In the genomic region with DNA sequence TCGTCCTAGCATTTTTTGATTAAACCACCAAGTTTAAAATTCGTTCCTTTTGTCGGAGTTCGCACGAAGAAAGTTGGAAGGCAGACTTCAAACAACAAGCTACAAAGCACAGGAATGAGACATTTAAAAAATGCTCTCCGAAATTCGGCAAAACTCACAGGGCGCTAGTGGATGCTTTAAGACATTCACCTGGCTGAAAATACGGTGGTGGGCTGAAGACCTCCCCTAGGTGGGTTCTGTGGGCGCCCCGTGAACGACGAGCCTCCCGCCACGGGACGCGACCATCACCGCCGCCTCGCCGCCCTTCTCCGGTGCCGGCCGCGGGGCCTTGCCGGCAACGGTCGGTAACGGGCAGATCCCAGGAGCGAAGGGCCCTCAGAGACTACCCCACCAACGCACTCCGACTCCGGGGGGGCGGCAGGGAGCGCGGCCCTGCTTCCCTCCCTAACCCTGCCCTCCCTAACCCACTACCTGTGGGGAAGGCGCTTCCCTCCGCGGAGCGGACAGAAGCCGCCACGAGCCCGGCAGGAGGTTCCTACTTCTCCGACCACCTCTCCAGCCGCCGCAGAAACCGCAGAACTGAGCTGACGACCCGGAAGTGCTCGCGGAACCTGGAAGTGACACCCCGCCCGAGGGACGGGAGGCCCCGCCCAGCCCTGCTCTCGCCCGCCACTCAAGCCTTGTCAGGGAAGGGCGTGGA, we compare ENCODE assay signal across 1 cellular context.
TF ChIP-seq lines count a peak whose summit lies in the region.

A gene with protein sequence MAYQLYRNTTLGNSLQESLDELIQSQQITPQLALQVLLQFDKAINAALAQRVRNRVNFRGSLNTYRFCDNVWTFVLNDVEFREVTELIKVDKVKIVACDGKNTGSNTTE (minus strand): TSS at position 581 of the 700 bp plus-strand sequence. CDS start 5,238 bp downstream, outside the sequence.

TF ChIP-seq in HEK293, 187 proteins besides CTCF, POLR2A, EP300 and RAD21 (continued from another document):
- TF ChIP-seq, protein P1, sequence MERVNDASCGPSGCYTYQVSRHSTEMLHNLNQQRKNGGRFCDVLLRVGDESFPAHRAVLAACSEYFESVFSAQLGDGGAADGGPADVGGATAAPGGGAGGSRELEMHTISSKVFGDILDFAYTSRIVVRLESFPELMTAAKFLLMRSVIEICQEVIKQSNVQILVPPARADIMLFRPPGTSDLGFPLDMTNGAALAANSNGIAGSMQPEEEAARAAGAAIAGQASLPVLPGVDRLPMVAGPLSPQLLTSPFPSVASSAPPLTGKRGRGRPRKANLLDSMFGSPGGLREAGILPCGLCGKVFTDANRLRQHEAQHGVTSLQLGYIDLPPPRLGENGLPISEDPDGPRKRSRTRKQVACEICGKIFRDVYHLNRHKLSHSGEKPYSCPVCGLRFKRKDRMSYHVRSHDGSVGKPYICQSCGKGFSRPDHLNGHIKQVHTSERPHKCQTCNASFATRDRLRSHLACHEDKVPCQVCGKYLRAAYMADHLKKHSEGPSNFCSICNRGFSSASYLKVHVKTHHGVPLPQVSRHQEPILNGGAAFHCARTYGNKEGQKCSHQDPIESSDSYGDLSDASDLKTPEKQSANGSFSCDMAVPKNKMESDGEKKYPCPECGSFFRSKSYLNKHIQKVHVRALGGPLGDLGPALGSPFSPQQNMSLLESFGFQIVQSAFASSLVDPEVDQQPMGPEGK (tag by site-specific recombination; IDR thresholded peaks at IDR 0.05), result peak; percentile 56; the same call in 1 of the 2 replicates
- TF ChIP-seq, protein P2, sequence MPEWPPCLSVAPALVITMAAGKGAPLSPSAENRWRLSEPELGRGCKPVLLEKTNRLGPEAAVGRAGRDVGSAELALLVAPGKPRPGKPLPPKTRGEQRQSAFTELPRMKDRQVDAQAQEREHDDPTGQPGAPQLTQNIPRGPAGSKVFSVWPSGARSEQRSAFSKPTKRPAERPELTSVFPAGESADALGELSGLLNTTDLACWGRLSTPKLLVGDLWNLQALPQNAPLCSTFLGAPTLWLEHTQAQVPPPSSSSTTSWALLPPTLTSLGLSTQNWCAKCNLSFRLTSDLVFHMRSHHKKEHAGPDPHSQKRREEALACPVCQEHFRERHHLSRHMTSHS (tag by site-specific recombination; IDR thresholded peaks at IDR 0.05), result no peak
- TF ChIP-seq KLF10 (tag by site-specific recombination; IDR thresholded peaks at IDR 0.05) (0 out of 2 replicates have a peak, but pooled peaks have one; percentile 34), ZNF223 (tag by site-specific recombination; IDR thresholded peaks at IDR 0.05) (no peak), RBAK (tag by site-specific recombination; IDR thresholded peaks at IDR 0.05) (no peak), ZNF133 (tag by site-specific recombination; IDR thresholded peaks at IDR 0.05) (no peak), ZNF132 (tag by site-specific recombination; IDR thresholded peaks at IDR 0.05; ENCODE audit: borderline replicate concordance) (no peak), SCRT2 (tag by site-specific recombination; IDR thresholded peaks at IDR 0.05) (no peak), GLIS1 (tag by site-specific recombination; IDR thresholded peaks at IDR 0.05) (peak; percentile 66), MEIS1 (CRISPR knock-in tag; IDR thresholded peaks at IDR 0.05; ENCODE audit: borderline replicate concordance) (no peak), ZNF776 (tag by site-specific recombination; IDR thresholded peaks at IDR 0.05; ENCODE audit: borderline replicate concordance) (no peak), ZNF701 (tag by site-specific recombination; IDR thresholded peaks at IDR 0.05) (no peak), ZNF549 (tag by site-specific recombination; IDR thresholded peaks at IDR 0.05) (no peak), ZNF169 (tag by site-specific recombination; IDR thresholded peaks at IDR 0.05) (no peak), ZNF76 (tag by site-specific recombination; IDR thresholded peaks at IDR 0.05; ENCODE audit: borderline replicate concordance, low read depth) (peak; percentile 50; the same call in 1 of the 2 replicates), YY1 (tag by site-specific recombination; IDR thresholded peaks at IDR 0.05) (0 out of 2 replicates have a peak, but pooled peaks have one; percentile 23), EGR2 (tag by site-specific recombination; IDR thresholded peaks at IDR 0.05; ENCODE audit: low read depth) (no peak), ZNF629 (tag by site-specific recombination; IDR thresholded peaks at IDR 0.05) (peak; percentile 46), ZNF138 (tag by site-specific recombination; IDR thresholded peaks at IDR 0.05; ENCODE audit: borderline replicate concordance) (no peak), ZNF175 (tag by site-specific recombination; IDR thresholded peaks at IDR 0.05) (no peak), ZNF341 (tag by site-specific recombination; IDR thresholded peaks at IDR 0.05; ENCODE audit: low read depth) (no peak; the same call in 1 of the 2 replicates), GLI4 (tag by site-specific recombination; IDR thresholded peaks at IDR 0.05) (0 out of 2 replicates have a peak, but pooled peaks have one; percentile 22), HOXD13 (CRISPR knock-in tag; IDR thresholded peaks at IDR 0.05; ENCODE audit: borderline replicate concordance) (no peak), ZNF266 (tag by site-specific recombination; IDR thresholded peaks at IDR 0.05; ENCODE audit: low read depth) (no peak), ZNF544 (tag by site-specific recombination; IDR thresholded peaks at IDR 0.05) (no peak), MYNN (tag by site-specific recombination; IDR thresholded peaks at IDR 0.05; ENCODE audit: borderline replicate concordance) (no peak), ZNF571 (tag by site-specific recombination; IDR thresholded peaks at IDR 0.05) (no peak)
- TF ChIP-seq, protein P3, sequence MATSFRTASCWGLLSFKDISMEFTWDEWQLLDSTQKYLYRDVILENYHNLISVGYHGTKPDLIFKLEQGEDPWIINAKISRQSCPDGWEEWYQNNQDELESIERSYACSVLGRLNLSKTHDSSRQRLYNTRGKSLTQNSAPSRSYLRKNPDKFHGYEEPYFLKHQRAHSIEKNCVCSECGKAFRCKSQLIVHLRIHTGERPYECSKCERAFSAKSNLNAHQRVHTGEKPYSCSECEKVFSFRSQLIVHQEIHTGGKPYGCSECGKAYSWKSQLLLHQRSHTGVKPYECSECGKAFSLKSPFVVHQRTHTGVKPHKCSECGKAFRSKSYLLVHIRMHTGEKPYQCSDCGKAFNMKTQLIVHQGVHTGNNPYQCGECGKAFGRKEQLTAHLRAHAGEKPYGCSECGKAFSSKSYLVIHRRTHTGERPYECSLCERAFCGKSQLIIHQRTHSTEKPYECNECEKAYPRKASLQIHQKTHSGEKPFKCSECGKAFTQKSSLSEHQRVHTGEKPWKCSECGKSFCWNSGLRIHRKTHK (tag by site-specific recombination; IDR thresholded peaks at IDR 0.05), result no peak
- TF ChIP-seq, protein P4, sequence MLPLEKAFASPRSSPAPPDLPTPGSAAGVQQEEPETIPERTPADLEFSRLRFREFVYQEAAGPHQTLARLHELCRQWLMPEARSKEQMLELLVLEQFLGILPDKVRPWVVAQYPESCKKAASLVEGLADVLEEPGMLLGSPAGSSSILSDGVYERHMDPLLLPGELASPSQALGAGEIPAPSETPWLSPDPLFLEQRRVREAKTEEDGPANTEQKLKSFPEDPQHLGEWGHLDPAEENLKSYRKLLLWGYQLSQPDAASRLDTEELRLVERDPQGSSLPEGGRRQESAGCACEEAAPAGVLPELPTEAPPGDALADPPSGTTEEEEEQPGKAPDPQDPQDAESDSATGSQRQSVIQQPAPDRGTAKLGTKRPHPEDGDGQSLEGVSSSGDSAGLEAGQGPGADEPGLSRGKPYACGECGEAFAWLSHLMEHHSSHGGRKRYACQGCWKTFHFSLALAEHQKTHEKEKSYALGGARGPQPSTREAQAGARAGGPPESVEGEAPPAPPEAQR (tag by site-specific recombination; IDR thresholded peaks at IDR 0.05), result no peak
- TF ChIP-seq, protein P5, sequence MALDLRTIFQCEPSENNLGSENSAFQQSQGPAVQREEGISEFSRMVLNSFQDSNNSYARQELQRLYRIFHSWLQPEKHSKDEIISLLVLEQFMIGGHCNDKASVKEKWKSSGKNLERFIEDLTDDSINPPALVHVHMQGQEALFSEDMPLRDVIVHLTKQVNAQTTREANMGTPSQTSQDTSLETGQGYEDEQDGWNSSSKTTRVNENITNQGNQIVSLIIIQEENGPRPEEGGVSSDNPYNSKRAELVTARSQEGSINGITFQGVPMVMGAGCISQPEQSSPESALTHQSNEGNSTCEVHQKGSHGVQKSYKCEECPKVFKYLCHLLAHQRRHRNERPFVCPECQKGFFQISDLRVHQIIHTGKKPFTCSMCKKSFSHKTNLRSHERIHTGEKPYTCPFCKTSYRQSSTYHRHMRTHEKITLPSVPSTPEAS (tag by site-specific recombination; IDR thresholded peaks at IDR 0.05), result no peak
- TF ChIP-seq, protein P6, sequence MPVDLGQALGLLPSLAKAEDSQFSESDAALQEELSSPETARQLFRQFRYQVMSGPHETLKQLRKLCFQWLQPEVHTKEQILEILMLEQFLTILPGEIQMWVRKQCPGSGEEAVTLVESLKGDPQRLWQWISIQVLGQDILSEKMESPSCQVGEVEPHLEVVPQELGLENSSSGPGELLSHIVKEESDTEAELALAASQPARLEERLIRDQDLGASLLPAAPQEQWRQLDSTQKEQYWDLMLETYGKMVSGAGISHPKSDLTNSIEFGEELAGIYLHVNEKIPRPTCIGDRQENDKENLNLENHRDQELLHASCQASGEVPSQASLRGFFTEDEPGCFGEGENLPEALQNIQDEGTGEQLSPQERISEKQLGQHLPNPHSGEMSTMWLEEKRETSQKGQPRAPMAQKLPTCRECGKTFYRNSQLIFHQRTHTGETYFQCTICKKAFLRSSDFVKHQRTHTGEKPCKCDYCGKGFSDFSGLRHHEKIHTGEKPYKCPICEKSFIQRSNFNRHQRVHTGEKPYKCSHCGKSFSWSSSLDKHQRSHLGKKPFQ (tag by site-specific recombination; IDR thresholded peaks at IDR 0.05), result no peak
- TF ChIP-seq, protein P7, sequence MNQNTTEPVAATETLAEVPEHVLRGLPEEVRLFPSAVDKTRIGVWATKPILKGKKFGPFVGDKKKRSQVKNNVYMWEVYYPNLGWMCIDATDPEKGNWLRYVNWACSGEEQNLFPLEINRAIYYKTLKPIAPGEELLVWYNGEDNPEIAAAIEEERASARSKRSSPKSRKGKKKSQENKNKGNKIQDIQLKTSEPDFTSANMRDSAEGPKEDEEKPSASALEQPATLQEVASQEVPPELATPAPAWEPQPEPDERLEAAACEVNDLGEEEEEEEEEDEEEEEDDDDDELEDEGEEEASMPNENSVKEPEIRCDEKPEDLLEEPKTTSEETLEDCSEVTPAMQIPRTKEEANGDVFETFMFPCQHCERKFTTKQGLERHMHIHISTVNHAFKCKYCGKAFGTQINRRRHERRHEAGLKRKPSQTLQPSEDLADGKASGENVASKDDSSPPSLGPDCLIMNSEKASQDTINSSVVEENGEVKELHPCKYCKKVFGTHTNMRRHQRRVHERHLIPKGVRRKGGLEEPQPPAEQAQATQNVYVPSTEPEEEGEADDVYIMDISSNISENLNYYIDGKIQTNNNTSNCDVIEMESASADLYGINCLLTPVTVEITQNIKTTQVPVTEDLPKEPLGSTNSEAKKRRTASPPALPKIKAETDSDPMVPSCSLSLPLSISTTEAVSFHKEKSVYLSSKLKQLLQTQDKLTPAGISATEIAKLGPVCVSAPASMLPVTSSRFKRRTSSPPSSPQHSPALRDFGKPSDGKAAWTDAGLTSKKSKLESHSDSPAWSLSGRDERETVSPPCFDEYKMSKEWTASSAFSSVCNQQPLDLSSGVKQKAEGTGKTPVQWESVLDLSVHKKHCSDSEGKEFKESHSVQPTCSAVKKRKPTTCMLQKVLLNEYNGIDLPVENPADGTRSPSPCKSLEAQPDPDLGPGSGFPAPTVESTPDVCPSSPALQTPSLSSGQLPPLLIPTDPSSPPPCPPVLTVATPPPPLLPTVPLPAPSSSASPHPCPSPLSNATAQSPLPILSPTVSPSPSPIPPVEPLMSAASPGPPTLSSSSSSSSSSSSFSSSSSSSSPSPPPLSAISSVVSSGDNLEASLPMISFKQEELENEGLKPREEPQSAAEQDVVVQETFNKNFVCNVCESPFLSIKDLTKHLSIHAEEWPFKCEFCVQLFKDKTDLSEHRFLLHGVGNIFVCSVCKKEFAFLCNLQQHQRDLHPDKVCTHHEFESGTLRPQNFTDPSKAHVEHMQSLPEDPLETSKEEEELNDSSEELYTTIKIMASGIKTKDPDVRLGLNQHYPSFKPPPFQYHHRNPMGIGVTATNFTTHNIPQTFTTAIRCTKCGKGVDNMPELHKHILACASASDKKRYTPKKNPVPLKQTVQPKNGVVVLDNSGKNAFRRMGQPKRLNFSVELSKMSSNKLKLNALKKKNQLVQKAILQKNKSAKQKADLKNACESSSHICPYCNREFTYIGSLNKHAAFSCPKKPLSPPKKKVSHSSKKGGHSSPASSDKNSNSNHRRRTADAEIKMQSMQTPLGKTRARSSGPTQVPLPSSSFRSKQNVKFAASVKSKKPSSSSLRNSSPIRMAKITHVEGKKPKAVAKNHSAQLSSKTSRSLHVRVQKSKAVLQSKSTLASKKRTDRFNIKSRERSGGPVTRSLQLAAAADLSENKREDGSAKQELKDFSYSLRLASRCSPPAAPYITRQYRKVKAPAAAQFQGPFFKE (tag by site-specific recombination; IDR thresholded peaks at IDR 0.05; ENCODE audit: borderline replicate concordance), result no peak
- TF ChIP-seq, protein P8, sequence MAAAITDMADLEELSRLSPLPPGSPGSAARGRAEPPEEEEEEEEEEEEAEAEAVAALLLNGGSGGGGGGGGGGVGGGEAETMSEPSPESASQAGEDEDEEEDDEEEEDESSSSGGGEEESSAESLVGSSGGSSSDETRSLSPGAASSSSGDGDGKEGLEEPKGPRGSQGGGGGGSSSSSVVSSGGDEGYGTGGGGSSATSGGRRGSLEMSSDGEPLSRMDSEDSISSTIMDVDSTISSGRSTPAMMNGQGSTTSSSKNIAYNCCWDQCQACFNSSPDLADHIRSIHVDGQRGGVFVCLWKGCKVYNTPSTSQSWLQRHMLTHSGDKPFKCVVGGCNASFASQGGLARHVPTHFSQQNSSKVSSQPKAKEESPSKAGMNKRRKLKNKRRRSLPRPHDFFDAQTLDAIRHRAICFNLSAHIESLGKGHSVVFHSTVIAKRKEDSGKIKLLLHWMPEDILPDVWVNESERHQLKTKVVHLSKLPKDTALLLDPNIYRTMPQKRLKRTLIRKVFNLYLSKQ (tag by site-specific recombination; IDR thresholded peaks at IDR 0.05; ENCODE audit: borderline replicate concordance), result no peak
